ENCODE assay signal across 8 cellular contexts in the genomic region with DNA sequence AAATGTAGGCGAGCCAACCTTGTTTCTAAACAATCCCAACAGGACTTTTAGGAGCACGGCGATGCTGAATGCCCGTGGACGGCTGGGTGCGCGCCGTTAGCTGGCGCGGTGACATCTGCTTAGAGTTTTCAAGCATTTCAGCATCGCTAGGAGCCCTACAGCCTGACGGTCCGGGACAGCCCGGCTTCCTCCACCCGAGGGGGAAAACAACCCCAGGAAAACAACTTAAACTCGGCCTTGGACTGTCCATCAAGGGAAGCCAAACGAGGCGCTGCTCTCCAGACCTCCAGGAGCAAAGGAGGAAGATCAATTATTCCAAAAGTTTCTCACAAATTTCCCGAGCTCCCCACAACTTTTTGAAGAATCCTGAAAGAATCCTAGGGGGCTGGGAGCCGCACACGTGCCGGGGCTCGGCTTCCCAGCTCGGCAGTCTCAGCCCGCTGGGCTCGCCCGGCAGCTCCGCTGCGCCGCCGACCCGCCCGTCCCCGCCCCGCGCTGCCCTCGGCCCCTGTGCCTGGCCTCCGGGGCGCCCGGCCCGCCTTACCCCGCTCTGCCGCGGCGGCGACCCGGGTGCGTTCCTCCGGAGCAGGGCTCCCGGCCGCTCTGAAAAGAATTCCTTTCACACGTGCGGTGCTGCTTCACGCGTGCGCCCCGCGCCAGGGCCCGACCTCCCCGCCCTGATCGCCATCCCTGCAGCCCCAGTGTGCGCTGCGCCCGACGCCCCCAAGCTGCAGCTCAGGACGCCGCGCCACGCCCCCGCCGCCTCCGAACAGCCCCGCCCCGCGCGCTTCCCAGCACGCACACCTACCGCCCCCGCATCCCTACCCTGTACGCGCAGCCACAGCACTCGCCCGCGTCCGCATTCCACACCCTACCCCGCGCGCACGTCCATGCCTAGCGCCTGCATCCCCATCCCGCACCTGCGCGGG. TPM values are rescaled to one million over a fixed set of nuclear protein-coding genes. Genes with fewer than 3 reads are reported as not detected.
DNase-seq lines count a peak whose midpoint lies in the region; ATAC-seq and TF ChIP-seq lines count a peak whose summit lies in the region.

TSS of gene GJA3 (minus strand) at position 707 of the 929 bp plus-strand sequence. CDS start 17,764 bp downstream, outside the sequence.

- in situ Hi-C loops in T47D (cut with HindIII; ENCODE audit: low pct_unique_long_range_greater_than_20kb, low sequenced_read_pairs): no loop called here

- H3K36me3 ChIP-seq in left lung: no peaks in the 10 kb centered on the region

- DNase-seq in AG08396 (ENCODE audit: low spot score) (peak; percentile 63), T-helper 2 cell (peak in 4 of 5 experiments; percentile 21 to 74 (median 46)), T47D (ENCODE audit: low read depth in 1 of 2, low spot score in 1 of 2) (peak; percentile 30 to 31), left lung (no peak), occipital lobe (lab: John Stamatoyannopoulos, UW) (no peak)
- peak; percentile 48 to 55 for DNase-seq in stimulated activated CD8-positive, alpha-beta memory T cell treated with anti-CD3 and anti-CD28 coated beads, Interleukin-2, amount 100 ng/mL, for 48 hours (ENCODE audit: low read depth in 2 of 2)

- intact Hi-C loops in left lung (cut with DNase I): no loop called here

- TF ChIP-seq CTCF in left lung (IDR thresholded peaks at IDR 0.05): no peak

- ATAC-seq in GM19035 (IDR thresholded peaks at IDR 0.05; ENCODE audit: unreplicated experiment) (peak; percentile 69), HG03280 (IDR thresholded peaks at IDR 0.05; ENCODE audit: unreplicated experiment) (peak; percentile 41), left lung (peak; percentile 62)

- H3K27me3 ChIP-seq in left lung: peaks cover 67 to 100% of the 10 kb centered on the region in 2 donors

- no peak within 1 kb of the TSS for H3K27ac ChIP-seq in left lung

- no peaks in the 10 kb centered on the region for H3K9me3 ChIP-seq in left lung

- peaks cover 0 to 23% of the 10 kb centered on the region in 2 donors for H3K4me1 ChIP-seq in left lung

- peak within 1 kb of the TSS; percentile 19 to 45 for H3K4me3 ChIP-seq in left lung

RNA-seq across cellular contexts. Expression of gene GJA3, which starts in this region (rescaled TPM):
- total RNA-seq in left lung (under 1 TPM; 0.08 to 0.12 TPM), occipital lobe (0.16 TPM)

Comparison
In these comparisons a context has a peak if more than half of its experiments do, and no peak if none do; other contexts are left out.
1. Peak in ATAC-seq and H3K4me3 ChIP-seq in left lung; RNA of the gene not detected or under 1 TPM.
2. DNase-seq: peak in AG08396 (single experiment), T-helper 2 cell (4 of 5), T47D (2 of 2) and stimulated activated CD8-positive, alpha-beta memory T cell treated with anti-CD3 and anti-CD28 coated beads, Interleukin-2, amount 100 ng/mL, for 48 hours (2 of 2); none in left lung (0 of 2) and occipital lobe (single experiment).
3. Peak in every context shown above with its lines, with median percentiles within 50 percentile points of each other: ATAC-seq.